In genomic region chr6:28081486-28081751, GRCh38 we compare ENCODE assay signal across 8 cellular contexts. TPM values are rescaled to one million over a fixed set of nuclear protein-coding genes. Genes with fewer than 3 reads are reported as not detected.
DNase-seq lines count a peak whose midpoint lies in the region; ATAC-seq, FAIRE-seq and TF ChIP-seq lines count a peak whose summit lies in the region.

No MANE protein-coding gene starts in this region.

- intact Hi-C loops in esophagus muscularis mucosa (cut with DNase I): loop anchor here (5.0 to 10.0 kb wide), 3 partner anchors 51 to 1917 kb away; no protein-coding TSS in a partner anchor

- peaks cover 11% of the 10 kb centered on the region for H3K4me1 Mint-ChIP-seq in osteocyte (ENCODE audit: unreplicated experiment)

- H3K27me3 Mint-ChIP-seq in osteocyte (ENCODE audit: unreplicated experiment): peaks cover 2% of the 10 kb centered on the region

- TF ChIP-seq CTCF in esophagus muscularis mucosa (IDR thresholded peaks at IDR 0.05) (no peak), osteocyte (IDR thresholded peaks at IDR 0.05) (no peak)

- peak; percentile 35 for ATAC-seq in GM18867 (IDR thresholded peaks at IDR 0.05; ENCODE audit: unreplicated experiment)
- peak; percentile 46 for ATAC-seq in HG03139 (IDR thresholded peaks at IDR 0.05; ENCODE audit: unreplicated experiment)

- TF ChIP-seq EP300 in esophagus muscularis mucosa (IDR thresholded peaks at IDR 0.05): no peak

- H3K36me3 Mint-ChIP-seq in osteocyte (ENCODE audit: unreplicated experiment): no peaks in the 10 kb centered on the region

- no peaks in the 10 kb centered on the region for H3K9me3 ChIP-seq in esophagus muscularis mucosa

- H3K9me3 Mint-ChIP-seq in osteocyte (ENCODE audit: unreplicated experiment): no peaks in the 10 kb centered on the region

- peak overlapping the region; percentile 99 for H3K27ac Mint-ChIP-seq in osteocyte (ENCODE audit: unreplicated experiment)

- DNase-seq in AG08396 (ENCODE audit: low spot score) (peak; percentile 13), T-helper 9 cell (peak; percentile 28), esophagus muscularis mucosa (ENCODE audit: extremely low spot score) (no peak), osteocyte (ENCODE audit: extremely low spot score, unreplicated experiment) (no peak), RCC 7860 (ENCODE audit: low spot score) (no peak), NCI-H1105 treated with DMSO at 0.1 percent for 48 hours (lab: John Stamatoyannopoulos, UW) (no peak)

- TF ChIP-seq POLR2A in esophagus muscularis mucosa (IDR thresholded peaks at IDR 0.05; ENCODE audit: low read depth): no peak

- peak overlapping the region; percentile 81 to 89 (median 88) for H3K27ac ChIP-seq in esophagus muscularis mucosa (replicated peaks in 1 of 4)

- FAIRE-seq in RCC 7860 (lab: Jason Lieb, UNC): no peak

- WGBS in esophagus muscularis mucosa: 12% methylated on average over 4 of the region's 4 CpGs

- peaks cover 0 to 9% (median 3%) of the 10 kb centered on the region in 4 donors for H3K36me3 ChIP-seq in esophagus muscularis mucosa

- peak overlapping the region; percentile 97 for H3K4me3 Mint-ChIP-seq in osteocyte (ENCODE audit: unreplicated experiment)

- peaks cover 12% of the 10 kb centered on the region in 4 donors for H3K4me1 ChIP-seq in esophagus muscularis mucosa

- H3K4me3 ChIP-seq in esophagus muscularis mucosa: peak overlapping the region; percentile 69 to 89 (median 74)

- H3K27me3 ChIP-seq in esophagus muscularis mucosa: no peaks in the 10 kb centered on the region

RNA-seq across cellular contexts. Expression of gene ZNF165, which starts 1.1 kb away (rescaled TPM):
- total RNA-seq in esophagus muscularis mucosa: 1 to 10 TPM in 1 of 4 donors, under 1 TPM in 3; 0.40 to 1.1 (median 0.66) TPM
- 0.32 and 0.78 TPM in 2 replicates for total RNA-seq in osteocyte

RNA-seq across cellular contexts. Expression of gene ZSCAN16, which starts 43.0 kb away (rescaled TPM):
- 1 to 10 TPM; 2.9 to 7.4 (median 3.4) TPM for total RNA-seq in esophagus muscularis mucosa
- total RNA-seq in osteocyte: 4.8 and 5.1 TPM in 2 replicates

Comparison
In these comparisons a context has a peak if more than half of its experiments do, and no peak if none do; other contexts are left out.
1. DNase-seq: peak in AG08396 (single experiment) and T-helper 9 cell (single experiment); none in esophagus muscularis mucosa (single experiment), osteocyte (single experiment), RCC 7860 (single experiment) and NCI-H1105 treated with DMSO at 0.1 percent for 48 hours (single experiment).